In genomic region chrX:14936561-14936960, GRCh38 we compare ENCODE assay signal across 10 cellular contexts.
DNase-seq lines count a peak whose midpoint lies in the region; ATAC-seq and TF ChIP-seq lines count a peak whose summit lies in the region.
"Had no signal": no experiment of that assay in that cellular context is flagged by ENCODE, and none has a peak within 500 bp of the region (broad histone marks: within the 10 kb centered on the region; RNA-seq: fewer than 3 reads in every experiment).

No MANE protein-coding gene starts in this region.

- no peaks in the 10 kb centered on the region for H3K27me3 ChIP-seq in smooth muscle cell (ENCODE audit: low read depth)
- H3K27me3 ChIP-seq in GM23338 (ENCODE audit: insufficient read depth), result no peaks in the 10 kb centered on the region
- H3K27me3 ChIP-seq: neutrophil had no signal

- no peak overlapping the region for H3K9ac ChIP-seq in smooth muscle cell (ENCODE audit: low read depth)

- 54% methylated on average over 5 of the region's 5 CpGs for WGBS in smooth muscle cell (ENCODE audit: low lambda C conversion rate)

- H3K9me3 Mint-ChIP-seq in GM23338, result no peaks in the 10 kb centered on the region
- H3K9me3 Mint-ChIP-seq in naive thymus-derived CD8-positive, alpha-beta T cell, result no peaks in the 10 kb centered on the region

- H2AFZ ChIP-seq in smooth muscle cell (ENCODE audit: low read depth) (peak overlapping the region; percentile 70), GM23338 (no peak overlapping the region)

- H3K9me3 ChIP-seq in smooth muscle cell (replicated peaks; ENCODE audit: low read depth), result no peaks in the 10 kb centered on the region
- H3K9me3 ChIP-seq: neutrophil had no signal

- TF ChIP-seq CTCF in NB4 (IDR thresholded peaks at IDR 0.05; ENCODE audit: low read depth, low read length), result no peak
- no peak for TF ChIP-seq CTCF in smooth muscle cell (IDR thresholded peaks at IDR 0.05; ENCODE audit: borderline replicate concordance, insufficient read depth, poor library complexity, severe bottlenecking)
- no peak for TF ChIP-seq CTCF in GM23338 (conservative IDR thresholded peaks at IDR 0.05; ENCODE audit: low read depth in 2 of 2)

- H3K4me1 Mint-ChIP-seq in GM23338, result peaks cover 6% of the 10 kb centered on the region
- no peaks in the 10 kb centered on the region for H3K4me1 Mint-ChIP-seq in naive thymus-derived CD8-positive, alpha-beta T cell

- H3K4me1 ChIP-seq in smooth muscle cell (ENCODE audit: low read depth) (no peaks in the 10 kb centered on the region), GM23338 (ENCODE audit: insufficient read depth) (no peaks in the 10 kb centered on the region)

- no peaks in the 10 kb centered on the region for H3K27me3 Mint-ChIP-seq in GM23338 (ENCODE audit: insufficient read depth, low read depth, poor library complexity)
- H3K27me3 Mint-ChIP-seq in naive thymus-derived CD8-positive, alpha-beta T cell, result peaks cover 0 to 8% (median 0%) of the 10 kb centered on the region in 5 donors

- H3K36me3 Mint-ChIP-seq in GM23338 (ENCODE audit: low read depth), result no peaks in the 10 kb centered on the region
- H3K36me3 Mint-ChIP-seq in naive thymus-derived CD8-positive, alpha-beta T cell, result no peaks in the 10 kb centered on the region

- H3K36me3 ChIP-seq in smooth muscle cell (ENCODE audit: low read depth), result no peaks in the 10 kb centered on the region
- H3K36me3 ChIP-seq in GM23338 (ENCODE audit: insufficient read depth), result no peaks in the 10 kb centered on the region
- H3K36me3 ChIP-seq: neutrophil had no signal

- no peaks in the 10 kb centered on the region for H3K79me2 ChIP-seq in smooth muscle cell (ENCODE audit: low read depth)
- H3K79me2 ChIP-seq in GM23338 (replicated peaks; ENCODE audit: insufficient read depth), result no peaks in the 10 kb centered on the region

- H3K27ac Mint-ChIP-seq in GM23338, result no peak overlapping the region
- no peak overlapping the region for H3K27ac Mint-ChIP-seq in naive thymus-derived CD8-positive, alpha-beta T cell

- TF ChIP-seq POLR2A in NB4 (IDR thresholded peaks at IDR 0.05; ENCODE audit: extremely low read depth, insufficient read length), result no peak

- H3F3A ChIP-seq in smooth muscle cell (ENCODE audit: low read depth), result no peaks in the 10 kb centered on the region
- H3F3A ChIP-seq in GM23338 (replicated peaks; ENCODE audit: low read depth), result no peaks in the 10 kb centered on the region

- POLR2A ChIA-PET in naive thymus-derived CD8-positive, alpha-beta T cell (lab: Charles Lee), result no interaction called here

- peak overlapping the region; percentile 13 for H3K27ac ChIP-seq in smooth muscle cell (ENCODE audit: low read depth)
- H3K27ac ChIP-seq in GM23338 (ENCODE audit: low read depth), result no peak overlapping the region
- H3K27ac ChIP-seq: neutrophil had no signal

- DNase-seq in NB4 (ENCODE audit: low read depth), result peak; percentile 61
- DNase-seq in dermis blood vessel endothelial cell, result peak; percentile 40
- DNase-seq in smooth muscle cell (lab: John Stamatoyannopoulos, UW; ENCODE audit: unreplicated experiment), result no peak
- no peak for DNase-seq in GM23338 (ENCODE audit: low spot score)
- DNase-seq in NCI-H526 (lab: John Stamatoyannopoulos, UW), result no peak
- no peak for DNase-seq in naive thymus-derived CD8-positive, alpha-beta T cell
- DNase-seq: head of caudate nucleus, NCI-H2081 had no signal

- no peak overlapping the region for H3K4me3 Mint-ChIP-seq in GM23338
- no peak overlapping the region for H3K4me3 Mint-ChIP-seq in naive thymus-derived CD8-positive, alpha-beta T cell

- no peaks in the 10 kb centered on the region for H3K9me2 ChIP-seq in GM23338 (ENCODE audit: insufficient read depth)

- H3K4me3 ChIP-seq in NB4 (ENCODE audit: low read depth, low read length) (no peak overlapping the region), smooth muscle cell (no peak overlapping the region), GM23338 (no peak overlapping the region)

- H3K4me2 ChIP-seq in smooth muscle cell, result peak overlapping the region; percentile 44
- H3K4me2 ChIP-seq in GM23338, result no peak overlapping the region

- peak; percentile 81 for ATAC-seq in GM19463 (IDR thresholded peaks at IDR 0.05; ENCODE audit: unreplicated experiment)
- no peak for ATAC-seq in GM23338
- ATAC-seq in naive thymus-derived CD8-positive, alpha-beta T cell, result no peak

- no peaks in the 10 kb centered on the region for H4K20me1 ChIP-seq in smooth muscle cell (ENCODE audit: low read depth)
- no peaks in the 10 kb centered on the region for H4K20me1 ChIP-seq in GM23338 (replicated peaks; ENCODE audit: insufficient read depth)

TF ChIP-seq in GM23338, 12 proteins besides CTCF, POLR2A, EP300 and RAD21 (continues in another document):
- TF ChIP-seq NANOG (IDR thresholded peaks at IDR 0.05; ENCODE audit: borderline replicate concordance), result no peak
- no peak for TF ChIP-seq CREB1 (CRISPR knock-in tag; IDR thresholded peaks at IDR 0.05; ENCODE audit: low read depth)
- TF ChIP-seq, protein P1, sequence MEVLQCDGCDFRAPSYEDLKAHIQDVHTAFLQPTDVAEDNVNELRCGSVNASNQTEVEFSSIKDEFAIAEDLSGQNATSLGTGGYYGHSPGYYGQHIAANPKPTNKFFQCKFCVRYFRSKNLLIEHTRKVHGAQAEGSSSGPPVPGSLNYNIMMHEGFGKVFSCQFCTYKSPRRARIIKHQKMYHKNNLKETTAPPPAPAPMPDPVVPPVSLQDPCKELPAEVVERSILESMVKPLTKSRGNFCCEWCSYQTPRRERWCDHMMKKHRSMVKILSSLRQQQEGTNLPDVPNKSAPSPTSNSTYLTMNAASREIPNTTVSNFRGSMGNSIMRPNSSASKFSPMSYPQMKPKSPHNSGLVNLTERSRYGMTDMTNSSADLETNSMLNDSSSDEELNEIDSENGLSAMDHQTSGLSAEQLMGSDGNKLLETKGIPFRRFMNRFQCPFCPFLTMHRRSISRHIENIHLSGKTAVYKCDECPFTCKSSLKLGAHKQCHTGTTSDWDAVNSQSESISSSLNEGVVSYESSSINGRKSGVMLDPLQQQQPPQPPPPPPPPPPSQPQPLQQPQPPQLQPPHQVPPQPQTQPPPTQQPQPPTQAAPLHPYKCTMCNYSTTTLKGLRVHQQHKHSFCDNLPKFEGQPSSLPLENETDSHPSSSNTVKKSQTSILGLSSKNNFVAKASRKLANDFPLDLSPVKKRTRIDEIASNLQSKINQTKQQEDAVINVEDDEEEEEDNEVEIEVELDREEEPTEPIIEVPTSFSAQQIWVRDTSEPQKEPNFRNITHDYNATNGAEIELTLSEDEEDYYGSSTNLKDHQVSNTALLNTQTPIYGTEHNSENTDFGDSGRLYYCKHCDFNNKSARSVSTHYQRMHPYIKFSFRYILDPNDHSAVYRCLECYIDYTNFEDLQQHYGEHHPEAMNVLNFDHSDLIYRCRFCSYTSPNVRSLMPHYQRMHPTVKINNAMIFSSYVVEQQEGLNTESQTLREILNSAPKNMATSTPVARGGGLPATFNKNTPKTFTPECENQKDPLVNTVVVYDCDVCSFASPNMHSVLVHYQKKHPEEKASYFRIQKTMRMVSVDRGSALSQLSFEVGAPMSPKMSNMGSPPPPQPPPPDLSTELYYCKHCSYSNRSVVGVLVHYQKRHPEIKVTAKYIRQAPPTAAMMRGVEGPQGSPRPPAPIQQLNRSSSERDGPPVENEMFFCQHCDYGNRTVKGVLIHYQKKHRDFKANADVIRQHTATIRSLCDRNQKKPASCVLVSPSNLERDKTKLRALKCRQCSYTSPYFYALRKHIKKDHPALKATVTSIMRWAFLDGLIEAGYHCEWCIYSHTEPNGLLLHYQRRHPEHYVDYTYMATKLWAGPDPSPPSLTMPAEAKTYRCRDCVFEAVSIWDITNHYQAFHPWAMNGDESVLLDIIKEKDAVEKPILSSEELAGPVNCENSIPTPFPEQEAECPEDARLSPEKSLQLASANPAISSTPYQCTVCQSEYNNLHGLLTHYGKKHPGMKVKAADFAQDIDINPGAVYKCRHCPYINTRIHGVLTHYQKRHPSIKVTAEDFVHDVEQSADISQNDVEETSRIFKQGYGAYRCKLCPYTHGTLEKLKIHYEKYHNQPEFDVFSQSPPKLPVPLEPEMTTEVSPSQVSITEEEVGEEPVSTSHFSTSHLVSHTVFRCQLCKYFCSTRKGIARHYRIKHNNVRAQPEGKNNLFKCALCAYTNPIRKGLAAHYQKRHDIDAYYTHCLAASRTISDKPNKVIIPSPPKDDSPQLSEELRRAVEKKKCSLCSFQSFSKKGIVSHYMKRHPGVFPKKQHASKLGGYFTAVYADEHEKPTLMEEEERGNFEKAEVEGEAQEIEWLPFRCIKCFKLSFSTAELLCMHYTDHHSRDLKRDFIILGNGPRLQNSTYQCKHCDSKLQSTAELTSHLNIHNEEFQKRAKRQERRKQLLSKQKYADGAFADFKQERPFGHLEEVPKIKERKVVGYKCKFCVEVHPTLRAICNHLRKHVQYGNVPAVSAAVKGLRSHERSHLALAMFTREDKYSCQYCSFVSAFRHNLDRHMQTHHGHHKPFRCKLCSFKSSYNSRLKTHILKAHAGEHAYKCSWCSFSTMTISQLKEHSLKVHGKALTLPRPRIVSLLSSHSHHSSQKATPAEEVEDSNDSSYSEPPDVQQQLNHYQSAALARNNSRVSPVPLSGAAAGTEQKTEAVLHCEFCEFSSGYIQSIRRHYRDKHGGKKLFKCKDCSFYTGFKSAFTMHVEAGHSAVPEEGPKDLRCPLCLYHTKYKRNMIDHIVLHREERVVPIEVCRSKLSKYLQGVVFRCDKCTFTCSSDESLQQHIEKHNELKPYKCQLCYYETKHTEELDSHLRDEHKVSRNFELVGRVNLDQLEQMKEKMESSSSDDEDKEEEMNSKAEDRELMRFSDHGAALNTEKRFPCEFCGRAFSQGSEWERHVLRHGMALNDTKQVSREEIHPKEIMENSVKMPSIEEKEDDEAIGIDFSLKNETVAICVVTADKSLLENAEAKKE (CRISPR knock-in tag; IDR thresholded peaks at IDR 0.05), result no peak
- TF ChIP-seq JUNB (IDR thresholded peaks at IDR 0.05; ENCODE audit: unreplicated experiment), result no peak
- TF ChIP-seq ZNF331 (CRISPR knock-in tag; IDR thresholded peaks at IDR 0.05; ENCODE audit: low read depth), result no peak
- TF ChIP-seq ZNF114 (CRISPR knock-in tag; IDR thresholded peaks at IDR 0.05), result no peak
- no peak for TF ChIP-seq EZH2phosphoT487 (IDR thresholded peaks at IDR 0.05; ENCODE audit: unreplicated experiment)
- TF ChIP-seq STAT1 (IDR thresholded peaks at IDR 0.05; ENCODE audit: unreplicated experiment), result no peak
- no peak for TF ChIP-seq POLR2AphosphoS5 (IDR thresholded peaks at IDR 0.05; ENCODE audit: low read depth)

Comparison
In these comparisons a context has a peak if more than half of its experiments do, and no peak if none do; other contexts are left out.
1. DNase-seq: peak in NB4 (single experiment) and dermis blood vessel endothelial cell (single experiment); none in smooth muscle cell (single experiment), GM23338 (single experiment), NCI-H526 (0 of 2) and naive thymus-derived CD8-positive, alpha-beta T cell (0 of 10).